8 cellular contexts compared by ENCODE assay signal in genomic region chr11:6603287-6604080, GRCh38. TPM values are rescaled to one million over a fixed set of nuclear protein-coding genes. Genes with fewer than 3 reads are reported as not detected.
DNase-seq lines count a peak whose midpoint lies in the region; ATAC-seq and TF ChIP-seq lines count a peak whose summit lies in the region.

TSS of gene ILK (plus strand) at chr11:6603774. CDS start at chr11:6604272, 498 bp downstream.
TSS of gene RRP8 (minus strand) at chr11:6603616. CDS start at chr11:6603502, 114 bp downstream.

- H3K27me3 ChIP-seq in AG04450 (ENCODE audit: control insufficient read depth, insufficient read depth, low read length), result no peaks in the 10 kb centered on the region
- no peaks in the 10 kb centered on the region for H3K27me3 ChIP-seq in spleen (replicated peaks in 1 of 7)

- H3K4me1 ChIP-seq in spleen, result peaks cover 59 to 90% (median 72%) of the 10 kb centered on the region in 6 donors

- H3K4me1 Mint-ChIP-seq in WTC11, result peaks cover 14% of the 10 kb centered on the region

- no peak within 1 kb of the TSS for H3K4me3 Mint-ChIP-seq in WTC11

- H3K4me3 ChIP-seq in AG04450 (ENCODE audit: low read depth, low read length) (peak within 1 kb of the TSS; percentile 99), cardiac fibroblast (replicated peaks in 1 of 2; ENCODE audit: low read depth in 2 of 2, low read length in 2 of 2) (peak within 1 kb of the TSS; percentile 88 to 97), spleen (peak within 1 kb of the TSS; percentile 60 to 91 (median 84))

- peaks cover 22% of the 10 kb centered on the region for H3K36me3 Mint-ChIP-seq in WTC11

- POLR2A ChIA-PET in AG04450 (lab: Yijun Ruan, JAX) (interaction anchor here (0.6 to 1.4 kb wide), 9 partner anchors 10 to 1291 kb away, joined by 3 to 9 read pairs (median 5); partner anchors contain the start of genes MRPL17 and TPP1), WTC11 (lab: Charles Lee) (interaction anchor here (0.6 to 1.5 kb wide), 6 partner anchors 8 to 122 kb away, joined by 3 to 7 read pairs (median 4); partner anchors contain the start of genes ARFIP2, TAF10, TIMM10B and TPP1)

- peaks cover 0 to 63% (median 40%) of the 10 kb centered on the region in 6 donors for H3K36me3 ChIP-seq in spleen

- H3K27ac ChIP-seq in AG04450 (ENCODE audit: low read depth, low read length) (peak within 1 kb of the TSS; percentile 89), spleen (peak within 1 kb of the TSS; percentile 90 to 98 (median 94))

- H3K27ac Mint-ChIP-seq in WTC11, result no peak within 1 kb of the TSS

- CTCF ChIA-PET in AG04450 (lab: Charles Lee) (interaction anchor here (0.6 to 1.9 kb wide), 13 partner anchors 9 to 224 kb away, joined by 3 to 17 read pairs (median 6); partner anchors contain the start of genes MRPL17, TAF10 and TPP1), WTC11 (lab: Charles Lee) (interaction anchor here (0.7 to 4.0 kb wide), 11 partner anchors 8 to 160 kb away, joined by 3 to 12 read pairs (median 4); partner anchors contain the start of genes MRPL17, TAF10 and TPP1)

- peak; percentile 22; the same call in 1 of the 2 replicates for TF ChIP-seq CTCF in AG04450 (IDR thresholded peaks at IDR 0.05; ENCODE audit: low read depth, low read length)
- no peak for TF ChIP-seq CTCF in WTC11 (IDR thresholded peaks at IDR 0.05)
- peak; percentile 18 for TF ChIP-seq CTCF in cardiac fibroblast (IDR thresholded peaks at IDR 0.05; ENCODE audit: low read depth, low read length)
- peak in 7 of 11 experiments; percentile 30 to 56 (median 45) for TF ChIP-seq CTCF in spleen (IDR thresholded peaks at IDR 0.05 in 8 of 11, conservative IDR thresholded peaks at IDR 0.05 in 3 of 11)

- H3K9me3 Mint-ChIP-seq in WTC11, result no peaks in the 10 kb centered on the region

- intact Hi-C loops in spleen (cut with DNase I; ENCODE audit: low total_unique reads), result loop anchor here (5.0 kb wide), 1 partner anchor 79 kb away; the partner anchor contains the start of gene MRPL17

- WGBS in spleen, 5 donors, result 0 to 1% (median 0%) methylated on average over 56 to 72 of the region's 72 CpGs

- H3K9me3 ChIP-seq in AG04450 (ENCODE audit: control insufficient read depth, insufficient read depth, low read length) (no peaks in the 10 kb centered on the region), spleen (no peaks in the 10 kb centered on the region)

- no peaks in the 10 kb centered on the region for H3K27me3 Mint-ChIP-seq in WTC11 (ENCODE audit: low read depth)

- ATAC-seq in GM18873 (IDR thresholded peaks at IDR 0.05; ENCODE audit: low FRiP score, unreplicated experiment) (peak; percentile 50), HG03108 (IDR thresholded peaks at IDR 0.05; ENCODE audit: unreplicated experiment) (peak; percentile 61), WTC11 (peak; percentile 79)

- DNase-seq in AG04450 (ENCODE audit: low read depth, low spot score) (peak; percentile 66), NCI-H2196 (lab: John Stamatoyannopoulos, UW; ENCODE audit: unreplicated experiment) (peak; percentile 92), WTC11 (ENCODE audit: low spot score) (peak; percentile 93), cardiac fibroblast (ENCODE audit: low read depth in 2 of 2) (peak; percentile 90 to 93), inferior parietal cortex (ENCODE audit: extremely low spot score) (peak; percentile 85), spleen (peak; percentile 99)

- TF ChIP-seq POLR2A in spleen (IDR thresholded peaks at IDR 0.05), result peak in 1 of 3 donors; percentile 24

TF ChIP-seq in WTC11, 78 proteins besides CTCF, POLR2A, EP300 and RAD21 (continues in another document):
- TF ChIP-seq MAX (CRISPR knock-in tag; IDR thresholded peaks at IDR 0.05) (peak; percentile 94), ESRRA (CRISPR knock-in tag; IDR thresholded peaks at IDR 0.05; ENCODE audit: borderline replicate concordance) (peak; percentile 89), ZBTB43 (CRISPR knock-in tag; IDR thresholded peaks at IDR 0.05) (peak; percentile 69; the same call in 1 of the 2 replicates), USF2 (CRISPR knock-in tag; IDR thresholded peaks at IDR 0.05) (peak; percentile 65), E2F1 (CRISPR knock-in tag; IDR thresholded peaks at IDR 0.05) (0 out of 2 replicates have a peak, but pooled peaks have one; percentile 37), TCF7 (CRISPR knock-in tag; IDR thresholded peaks at IDR 0.05; ENCODE audit: low read depth) (peak; percentile 42; the same call in 1 of the 2 replicates), E2F4 (CRISPR knock-in tag; IDR thresholded peaks at IDR 0.05; ENCODE audit: borderline replicate concordance, low read depth) (peak; percentile 48; the same call in 1 of the 2 replicates), FOXK1 (CRISPR knock-in tag; IDR thresholded peaks at IDR 0.05) (peak; percentile 94), USF1 (CRISPR knock-in tag; IDR thresholded peaks at IDR 0.05) (peak; percentile 37; the same call in 1 of the 2 replicates), GABPB1 (CRISPR knock-in tag; IDR thresholded peaks at IDR 0.05) (peak; percentile 79), MYBL2 (CRISPR knock-in tag; IDR thresholded peaks at IDR 0.05) (peak; percentile 94), TEAD4 (CRISPR knock-in tag; IDR thresholded peaks at IDR 0.05) (0 out of 2 replicates have a peak, but pooled peaks have one; percentile 28), TP53 (CRISPR knock-in tag; IDR thresholded peaks at IDR 0.05) (peak; percentile 87; the same call in 1 of the 2 replicates), ETV6 (CRISPR knock-in tag; IDR thresholded peaks at IDR 0.05) (peak; percentile 94)

RNA-seq across cellular contexts. Expression of gene ILK, which starts in this region (rescaled TPM):
- polyA plus RNA-seq in AG04450 (2011; rRNA removed) (362 and 417 TPM in 2 replicates), spleen (100 to 1,000 TPM in 1 of 3 donors, 10 to 100 TPM in 2; 71.4 to 108 (median 76.5) TPM)
- 303 and 387 TPM in 2 replicates for polyA minus RNA-seq in AG04450 (2011; rRNA and poly(A)+ RNA removed)
- total RNA-seq in WTC11 (2021) (97.7 to 112 TPM (median 110 TPM) in 3 replicates), spleen (100 to 1,000 TPM; 122 to 194 (median 141) TPM)

RNA-seq across cellular contexts. Expression of gene RRP8, which starts in this region (rescaled TPM):
- polyA plus RNA-seq in AG04450 (2011; rRNA removed), result 13.7 and 16.3 TPM in 2 replicates
- polyA minus RNA-seq in AG04450 (2011; rRNA and poly(A)+ RNA removed), result 11.2 and 12.6 TPM in 2 replicates
- 12.5 to 15.0 TPM (median 14.6 TPM) in 3 replicates for total RNA-seq in WTC11 (2021)
- total RNA-seq in spleen, result 10 to 100 TPM; 17.0 to 26.0 (median 22.7) TPM
- 10 to 100 TPM; 23.7 to 28.4 (median 26.5) TPM for polyA plus RNA-seq in spleen

Comparison
In these comparisons a context has a peak if more than half of its experiments do, and no peak if none do; other contexts are left out.
1. Peak in every context shown above with its lines: DNase-seq, ATAC-seq, H3K4me3 ChIP-seq and H3K27ac ChIP-seq.